Comparison of ENCODE assay signal across 27 cellular contexts in the genomic region with DNA sequence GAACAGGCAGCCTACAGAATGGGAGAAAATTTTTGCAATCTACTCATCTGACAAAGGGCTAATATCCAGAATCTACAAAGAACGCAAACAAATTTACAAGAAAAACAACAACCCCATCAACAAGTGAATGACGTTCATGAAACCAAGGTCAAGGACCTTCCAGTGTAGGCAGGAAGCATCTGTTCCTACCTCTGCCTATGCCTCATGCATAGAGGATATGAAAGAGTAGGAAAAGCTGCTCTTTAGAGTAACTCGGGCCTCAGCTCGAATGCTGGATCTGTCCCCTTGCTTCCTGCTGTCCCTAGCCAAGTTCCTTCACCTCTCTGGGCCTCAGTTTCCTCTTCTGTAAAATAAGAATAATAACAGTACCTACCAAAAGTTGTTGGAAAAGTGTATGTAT.
DNase-seq lines count a peak whose midpoint lies in the region; ATAC-seq, FAIRE-seq and TF ChIP-seq lines count a peak whose summit lies in the region.
"Had no signal": no experiment of that assay in that cellular context is flagged by ENCODE, and none has a peak within 500 bp of the region (broad histone marks: within the 10 kb centered on the region; RNA-seq: fewer than 3 reads in every experiment).

No MANE protein-coding gene starts in this region.

- H3K27me3 ChIP-seq in endothelial cell of umbilical vein (ENCODE audit: control insufficient read depth in 2 of 2, insufficient read depth in 2 of 2, low read length in 2 of 2) = no peaks in the 10 kb centered on the region
- no peaks in the 10 kb centered on the region for H3K27me3 ChIP-seq in subcutaneous abdominal adipose tissue (ENCODE audit: control insufficient read depth in 5 of 5, insufficient read depth in 4 of 5, low read length in 5 of 5)
- H3K27me3 ChIP-seq: BE2C; BLaER1 treated with 17β-estradiol and CSF1 and Interleukin-3, amounts not matched to agents 10 nM and 100 nM had no signal

- ATAC-seq in effector memory CD8-positive, alpha-beta T cell (replicated peaks) = no peak
- no peak for ATAC-seq in T-helper 17 cell
- ATAC-seq: A549, GM12878 had no signal

- no peak overlapping the region for H2AFZ ChIP-seq in endothelial cell of umbilical vein (ENCODE audit: low read depth, low read length)
- H2AFZ ChIP-seq: GM23248 had no signal

- intact Hi-C loops in endothelial cell of umbilical vein (cut with micrococcal nuclease) = no loop called here

- CTCF ChIA-PET in endothelial cell of umbilical vein (lab: Charles Lee) = interaction anchor here (0.9 to 1.6 kb wide), 3 partner anchors 20 to 141 kb away, joined by 3 read pairs; no protein-coding TSS in a partner anchor

- H3K36me3 Mint-ChIP-seq in osteocyte (ENCODE audit: unreplicated experiment) = peaks cover 2% of the 10 kb centered on the region
- H3K36me3 Mint-ChIP-seq in effector memory CD8-positive, alpha-beta T cell (ENCODE audit: insufficient read depth) = peaks cover 39% of the 10 kb centered on the region
- H3K36me3 Mint-ChIP-seq in T-helper 17 cell (ENCODE audit: low read depth) = peaks cover 5% of the 10 kb centered on the region

- H3K27ac ChIP-seq in endothelial cell of umbilical vein (ENCODE audit: insufficient read depth, low read depth, low read length) = no peak overlapping the region
- peak overlapping the region; percentile 40 for H3K27ac ChIP-seq in subcutaneous abdominal adipose tissue (ENCODE audit: low read depth, low read length)
- H3K27ac ChIP-seq: A549; BLaER1 treated with 17β-estradiol and CSF1 and Interleukin-3, amounts not matched to agents 10 nM and 100 nM; GM23248 had no signal

- H3K4me1 ChIP-seq in endothelial cell of umbilical vein (ENCODE audit: control insufficient read depth, extremely low read depth, insufficient read depth, low read length) (peaks cover 2% of the 10 kb centered on the region), subcutaneous abdominal adipose tissue (ENCODE audit: control insufficient read depth in 5 of 5, insufficient read depth in 5 of 5, low read length in 5 of 5) (peaks cover 0 to 2% (median 0%) of the 10 kb centered on the region in 5 donors)
- H3K4me1 ChIP-seq: BE2C; BLaER1 treated with 17β-estradiol and CSF1 and Interleukin-3, amounts not matched to agents 10 nM and 100 nM had no signal

- H3K4me3 ChIP-seq in endothelial cell of umbilical vein (replicated peaks in 1 of 3; ENCODE audit: insufficient read depth in 1 of 3, low read depth in 1 of 3, low read length in 3 of 3) (no peak overlapping the region), subcutaneous abdominal adipose tissue (ENCODE audit: low read depth in 1 of 5, low read length in 5 of 5) (no peak overlapping the region)
- H3K4me3 ChIP-seq: A549; BLaER1 treated with 17β-estradiol and CSF1 and Interleukin-3, amounts not matched to agents 10 nM and 100 nM; GM12878; GM23248 had no signal

- TF ChIP-seq POLR2A in endothelial cell of umbilical vein (IDR thresholded peaks at IDR 0.05; ENCODE audit: low read depth, low read length) = no peak

- H3K27ac Mint-ChIP-seq in osteocyte (ENCODE audit: unreplicated experiment) (no peak overlapping the region), T-helper 17 cell (no peak overlapping the region)
- no peak overlapping the region for H3K27ac Mint-ChIP-seq in effector memory CD8-positive, alpha-beta T cell
- H3K27ac Mint-ChIP-seq: CD4-positive, alpha-beta T cell had no signal

- H3K9ac ChIP-seq in endothelial cell of umbilical vein (replicated peaks; ENCODE audit: extremely low read depth, insufficient read depth, low read length) = no peak overlapping the region
- H3K9ac ChIP-seq in subcutaneous abdominal adipose tissue (ENCODE audit: low read length in 5 of 5) = no peak overlapping the region
- H3K9ac ChIP-seq: BLaER1 treated with 17β-estradiol and CSF1 and Interleukin-3, amounts not matched to agents 10 nM and 100 nM; GM23248 had no signal

- no peak overlapping the region for H3K4me2 ChIP-seq in endothelial cell of umbilical vein (ENCODE audit: insufficient read depth, low read length)
- H3K4me2 ChIP-seq: A549; BLaER1 treated with 17β-estradiol and CSF1 and Interleukin-3, amounts not matched to agents 10 nM and 100 nM had no signal

- no peak for TF ChIP-seq CTCF in endothelial cell of umbilical vein (IDR thresholded peaks at IDR 0.05; ENCODE audit: extremely low read depth in 1 of 2, insufficient read depth in 1 of 2, low read depth in 1 of 2, low read length in 2 of 2)
- no peak for TF ChIP-seq CTCF in osteocyte (IDR thresholded peaks at IDR 0.05)

- H3K27me3 Mint-ChIP-seq in osteocyte (ENCODE audit: unreplicated experiment) (no peaks in the 10 kb centered on the region), T-helper 17 cell (no peaks in the 10 kb centered on the region)
- H3K27me3 Mint-ChIP-seq in effector memory CD8-positive, alpha-beta T cell = no peaks in the 10 kb centered on the region
- H3K27me3 Mint-ChIP-seq: CD4-positive, alpha-beta T cell; CD8-positive, alpha-beta memory T cell had no signal

- H3K79me2 ChIP-seq in endothelial cell of umbilical vein (ENCODE audit: control insufficient read depth, insufficient read depth, low read length) = no peaks in the 10 kb centered on the region

- H3K9me3 ChIP-seq in endothelial cell of umbilical vein (replicated peaks; ENCODE audit: control insufficient read depth, insufficient read depth, low read length) (no peaks in the 10 kb centered on the region), subcutaneous abdominal adipose tissue (ENCODE audit: control insufficient read depth in 5 of 5, low read length in 5 of 5) (no peaks in the 10 kb centered on the region), T-helper 17 cell (ENCODE audit: control insufficient read depth, low read length, poor library complexity, severe bottlenecking) (no peaks in the 10 kb centered on the region)
- H3K9me3 ChIP-seq: A549; BE2C; BLaER1 treated with 17β-estradiol and CSF1 and Interleukin-3, amounts not matched to agents 10 nM and 100 nM had no signal

- H3K4me1 Mint-ChIP-seq in osteocyte (ENCODE audit: unreplicated experiment) (no peaks in the 10 kb centered on the region), T-helper 17 cell (peaks cover 2% of the 10 kb centered on the region)
- no peaks in the 10 kb centered on the region for H3K4me1 Mint-ChIP-seq in effector memory CD8-positive, alpha-beta T cell (ENCODE audit: low read depth in 2 of 2)
- H3K4me1 Mint-ChIP-seq: CD8-positive, alpha-beta memory T cell had no signal

- no peaks in the 10 kb centered on the region for H4K20me1 ChIP-seq in endothelial cell of umbilical vein (replicated peaks; ENCODE audit: control insufficient read depth, extremely low read depth, insufficient read depth, low read length)
- H4K20me1 ChIP-seq: BLaER1 treated with 17β-estradiol and CSF1 and Interleukin-3, amounts not matched to agents 10 nM and 100 nM had no signal

- no peak overlapping the region for H3K4me3 Mint-ChIP-seq in osteocyte (ENCODE audit: unreplicated experiment)
- no peak overlapping the region for H3K4me3 Mint-ChIP-seq in effector memory CD8-positive, alpha-beta T cell
- H3K4me3 Mint-ChIP-seq in T-helper 17 cell = no peak overlapping the region
- H3K4me3 Mint-ChIP-seq: CD14-positive monocyte; CD4-positive, alpha-beta T cell; CD8-positive, alpha-beta memory T cell had no signal

- H3K36me3 ChIP-seq in endothelial cell of umbilical vein (ENCODE audit: control insufficient read depth in 2 of 2, extremely low read depth in 1 of 2, insufficient read depth in 2 of 2, low read length in 2 of 2) (no peaks in the 10 kb centered on the region), subcutaneous abdominal adipose tissue (ENCODE audit: control insufficient read depth in 5 of 5, insufficient read depth in 5 of 5, low read length in 5 of 5) (peaks cover 31 to 97% (median 92%) of the 10 kb centered on the region in 5 donors)
- H3K36me3 ChIP-seq: BE2C had no signal

- no TSS peak for BruUV-seq in endothelial cell of umbilical vein (replicated peaks; lab: Mats Ljungman, UMichigan)

- dilution Hi-C loops in endothelial cell of umbilical vein (cut with MboI; ENCODE audit: extremely low pct_ligation_motif_present, low sequenced_read_pairs) = no loop called here

- H3K9me1 ChIP-seq in endothelial cell of umbilical vein (replicated peaks; ENCODE audit: control insufficient read depth, extremely low read depth, insufficient read depth, low read length) = no peaks in the 10 kb centered on the region

- FAIRE-seq in endothelial cell of umbilical vein (lab: Jason Lieb, UNC) = peak; percentile 38
- FAIRE-seq: A549, D721Med, GM12878, GM19239, H1 had no signal

- DNase-seq in dermis blood vessel endothelial cell (peak; percentile 82), endothelial cell of umbilical vein (ENCODE audit: low read depth, low spot score) (peak; percentile 67), lung microvascular endothelial cell (ENCODE audit: low read depth in 2 of 2) (peak; percentile 81 to 90), osteocyte (ENCODE audit: extremely low spot score, unreplicated experiment) (no peak), T-helper 17 cell (no peak)
- no peak for DNase-seq in effector memory CD8-positive, alpha-beta T cell
- DNase-seq: 8988T; ACHN; AML-193; BE2C; CD4-positive, alpha-beta T cell; CD8-positive, alpha-beta memory T cell; DMS 273 treated with DMSO at 0.1 percent for 48 hours; DMS79; EL; GDM1; GM23248; H7; HCEC 1CT had no signal

- H3K9me3 Mint-ChIP-seq in osteocyte (ENCODE audit: unreplicated experiment) = no peaks in the 10 kb centered on the region
- H3K9me3 Mint-ChIP-seq in effector memory CD8-positive, alpha-beta T cell = no peaks in the 10 kb centered on the region
- H3K9me3 Mint-ChIP-seq: CD14-positive monocyte; CD4-positive, alpha-beta T cell; CD8-positive, alpha-beta memory T cell had no signal

- POLR2A ChIA-PET in endothelial cell of umbilical vein (lab: Charles Lee) = interaction anchor here (1.3 kb wide), 1 partner anchor 14 kb away, joined by 3 read pairs; no protein-coding TSS in a partner anchor

TF ChIP-seq in endothelial cell of umbilical vein, 7 proteins besides CTCF, POLR2A, EP300 and RAD21:
- TF ChIP-seq JUN (IDR thresholded peaks at IDR 0.05; ENCODE audit: borderline replicate concordance, insufficient read depth, insufficient read length, low read depth) = peak; percentile 38
- no peak for TF ChIP-seq EZH2 (IDR thresholded peaks at IDR 0.05; ENCODE audit: borderline replicate concordance, low read depth, low read length, severe bottlenecking)
- no peak for TF ChIP-seq GATA2 (IDR thresholded peaks at IDR 0.05; ENCODE audit: insufficient read depth, insufficient read length, low read depth, low read length)

Comparison
In these comparisons a context has a peak if more than half of its experiments do, and no peak if none do; other contexts are left out.
1. DNase-seq: peak in dermis blood vessel endothelial cell (single experiment), endothelial cell of umbilical vein (single experiment) and lung microvascular endothelial cell (2 of 2); none in osteocyte (single experiment), effector memory CD8-positive, alpha-beta T cell (0 of 3) and T-helper 17 cell (0 of 3).